In genomic region chr16:89841275-89841674, GRCh38 we compare ENCODE assay signal across 1 cellular context.
TF ChIP-seq lines count a peak whose summit lies in the region.

No MANE protein-coding gene starts in this region.

TF ChIP-seq in H1, 55 proteins besides CTCF, POLR2A, EP300 and RAD21:
- TF ChIP-seq SIRT6 (IDR thresholded peaks at IDR 0.05; ENCODE audit: low read length) (no peak), EGR1 (IDR thresholded peaks at IDR 0.05; ENCODE audit: borderline replicate concordance, low read depth, low read length) (peak; percentile 49; the same call in 1 of the 2 replicates)
